1 cellular context compared by ENCODE assay signal in genomic region chr19:38278751-38279150, GRCh38.
TF ChIP-seq lines count a peak whose summit lies in the region.

No MANE protein-coding gene starts in this region.

TF ChIP-seq in endothelial cell of umbilical vein, 7 proteins besides CTCF, POLR2A, EP300 and RAD21:
- TF ChIP-seq GATA2 (IDR thresholded peaks at IDR 0.05; ENCODE audit: insufficient read depth, insufficient read length, low read depth, low read length) (no peak), MAX (IDR thresholded peaks at IDR 0.05; ENCODE audit: insufficient read depth, insufficient read length) (no peak), EZH2 (IDR thresholded peaks at IDR 0.05; ENCODE audit: borderline replicate concordance, low read depth, low read length, severe bottlenecking) (no peak), MYC (IDR thresholded peaks at IDR 0.05; ENCODE audit: low read depth, low read length) (no peak), POLR2AphosphoS5 (IDR thresholded peaks at IDR 0.05; ENCODE audit: insufficient read depth, low read depth, low read length) (no peak), JUN (IDR thresholded peaks at IDR 0.05; ENCODE audit: borderline replicate concordance, insufficient read depth, insufficient read length, low read depth) (no peak), FOS (IDR thresholded peaks at IDR 0.05; ENCODE audit: borderline replicate concordance, insufficient read depth, low read length) (no peak)
